In the genomic region with DNA sequence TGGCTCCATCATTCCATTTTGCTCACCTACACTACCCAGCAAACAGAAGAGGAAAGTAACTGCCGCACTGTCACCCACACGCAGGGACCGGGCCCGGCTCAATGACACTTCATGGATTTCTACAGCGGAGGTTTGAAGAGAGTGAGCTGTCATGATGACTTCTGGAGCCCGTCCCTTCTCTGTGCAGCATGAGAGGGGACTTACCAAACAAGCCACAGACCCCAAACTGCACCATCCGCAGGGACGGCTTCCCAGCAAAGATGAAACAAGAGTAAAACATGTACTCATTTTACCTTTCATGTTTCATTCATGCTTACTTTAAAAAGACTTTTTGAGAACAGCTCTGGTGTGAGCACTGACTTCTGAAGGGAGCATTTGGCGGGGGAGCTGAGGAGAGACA, we compare ENCODE assay signal across 17 cellular contexts.
"Had no signal": no experiment of that assay in that cellular context is flagged by ENCODE, and none has a peak within 500 bp of the region (broad histone marks: within the 10 kb centered on the region; RNA-seq: fewer than 3 reads in every experiment).

No MANE protein-coding gene starts in this region.

- H3K27ac ChIP-seq: cardiac muscle cell, left ventricle myocardium inferior, prostate gland had no signal

- H3K4me3 ChIP-seq: adrenal gland, cardiac muscle cell, left ventricle myocardium inferior, prostate gland, stomach, testis had no signal

- H3K27ac Mint-ChIP-seq: activated CD4-positive, alpha-beta T cell treated with anti-CD3 and anti-CD28 coated beads, Interleukin-2, amount 10 ng/mL, durations not matched to agents 24 days and 14 days; activated naive CD4-positive, alpha-beta T cell treated with anti-CD3 and anti-CD28 coated beads, Interleukin-2, amount 50 U/mL, for 72 hours had no signal

- H3K36me3 ChIP-seq: cardiac muscle cell, prostate gland had no signal

- H3K4me1 ChIP-seq: prostate gland had no signal

- H3K27me3 Mint-ChIP-seq: activated CD4-positive, alpha-beta T cell treated with anti-CD3 and anti-CD28 coated beads, Interleukin-2, amount 10 ng/mL, durations not matched to agents 24 days and 14 days; effector memory CD8-positive, alpha-beta T cell had no signal

- H3K4me3 Mint-ChIP-seq: activated CD4-positive, alpha-beta T cell treated with anti-CD3 and anti-CD28 coated beads, Interleukin-2, amount 10 ng/mL, durations not matched to agents 24 days and 14 days; effector memory CD8-positive, alpha-beta T cell had no signal

- ATAC-seq: activated naive CD4-positive, alpha-beta T cell treated with anti-CD3 and anti-CD28 coated beads, Interleukin-2, amount 50 U/mL, for 72 hours; effector memory CD8-positive, alpha-beta T cell; right cardiac atrium had no signal

- H3K9me3 ChIP-seq: adrenal gland, left ventricle myocardium inferior, prostate gland, stomach, testis had no signal

- H3K9me3 Mint-ChIP-seq: activated CD4-positive, alpha-beta T cell treated with anti-CD3 and anti-CD28 coated beads, Interleukin-2, amount 10 ng/mL, durations not matched to agents 24 days and 14 days had no signal

- H3K27me3 ChIP-seq: adrenal gland, stomach, testis had no signal

- DNase-seq: activated CD4-positive, alpha-beta T cell treated with anti-CD3 and anti-CD28 coated beads, Interleukin-2, amount 10 ng/mL, durations not matched to agents 24 days and 14 days; activated CD8-positive, alpha-beta memory T cell treated with anti-CD3 and anti-CD28 coated beads, Interleukin-2, amount 50 U/mL, for 4 hours; activated gamma-delta T cell; adrenal gland; dermis blood vessel endothelial cell; effector memory CD8-positive, alpha-beta T cell; foreskin fibroblast; left ventricle myocardium inferior; mammary epithelial cell; right cardiac atrium; stimulated activated CD4-positive, alpha-beta T cell treated with anti-CD3 and anti-CD28 coated beads, Interleukin-2, amount 100 ng/mL, for 24 hours; stomach; T1000; testis had no signal

- H3K4me1 Mint-ChIP-seq: activated CD4-positive, alpha-beta T cell treated with anti-CD3 and anti-CD28 coated beads, Interleukin-2, amount 10 ng/mL, durations not matched to agents 24 days and 14 days had no signal
